ENCODE assay signal across 19 cellular contexts in the genomic region with DNA sequence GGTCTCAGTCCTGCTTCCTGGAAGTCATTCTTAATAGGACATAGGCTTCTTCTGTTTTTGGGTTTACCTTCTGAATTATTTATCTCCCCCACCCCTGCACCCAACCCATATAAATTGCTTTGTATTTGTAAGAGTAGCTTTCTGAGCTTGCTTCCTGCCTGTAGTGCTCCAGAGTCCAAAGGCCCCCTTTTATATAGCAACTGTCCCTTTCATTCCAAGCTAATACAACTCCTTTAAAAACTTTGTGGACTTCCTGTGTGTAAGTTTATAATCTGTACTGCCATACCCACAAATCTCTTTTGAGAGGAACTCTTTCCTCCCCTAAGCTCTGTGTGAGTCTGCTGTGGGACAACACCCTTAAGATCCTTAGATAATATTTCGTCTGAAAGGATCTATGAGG.
"Had no signal": no experiment of that assay in that cellular context is flagged by ENCODE, and none has a peak within 500 bp of the region (broad histone marks: within the 10 kb centered on the region; RNA-seq: fewer than 3 reads in every experiment).

No MANE protein-coding gene starts in this region.

- H3K4me3 Mint-ChIP-seq: activated B cell treated with CpG ODN at 0.5 μM for 24 hours; activated CD4-positive, alpha-beta memory T cell treated with anti-CD3 and anti-CD28 coated beads for 36 hours; immature natural killer cell; naive thymus-derived CD8-positive, alpha-beta T cell had no signal

- H3K9me3 Mint-ChIP-seq: activated CD4-positive, alpha-beta memory T cell treated with anti-CD3 and anti-CD28 coated beads for 36 hours had no signal

- DNase-seq: activated B cell treated with CpG ODN at 0.5 μM for 24 hours; activated CD4-positive, alpha-beta memory T cell treated with anti-CD3 and anti-CD28 coated beads for 36 hours; activated CD4-positive, alpha-beta T cell treated with anti-CD3 and anti-CD28 coated beads for 4 hours; central memory CD4-positive, alpha-beta T cell; dermis blood vessel endothelial cell; effector CD8-positive, alpha-beta T cell; erythroblast; foreskin keratinocyte; immature natural killer cell; kidney glomerular epithelial cell; left ventricle myocardium inferior; naive thymus-derived CD8-positive, alpha-beta T cell; ovary; SK-N-SH; stimulated activated CD4-positive, alpha-beta T cell treated with anti-CD3 and anti-CD28 coated beads, Interleukin-4, amount 100 ng/mL, for 24 hours; stimulated activated naive CD4-positive, alpha-beta T cell treated with Interleukin-2 at 50 U/mL for 16 hours; T-helper 9 cell; upper lobe of right lung had no signal

- H3K4me3 ChIP-seq: left ventricle myocardium inferior, ovary, prostate gland, upper lobe of right lung had no signal

- ATAC-seq: foreskin keratinocyte; naive thymus-derived CD8-positive, alpha-beta T cell; upper lobe of right lung had no signal

- H3K27ac Mint-ChIP-seq: activated B cell treated with CpG ODN at 0.5 μM for 24 hours; activated CD4-positive, alpha-beta memory T cell treated with anti-CD3 and anti-CD28 coated beads for 36 hours had no signal

- H3K27me3 Mint-ChIP-seq: activated B cell treated with CpG ODN at 0.5 μM for 24 hours; activated CD4-positive, alpha-beta memory T cell treated with anti-CD3 and anti-CD28 coated beads for 36 hours; naive thymus-derived CD8-positive, alpha-beta T cell had no signal
